ENCODE assay signal across 8 cellular contexts in genomic region chr7:30285531-30286284, GRCh38. TPM values are rescaled to one million over a fixed set of nuclear protein-coding genes. Genes with fewer than 3 reads are reported as not detected.
DNase-seq lines count a peak whose midpoint lies in the region; ATAC-seq and TF ChIP-seq lines count a peak whose summit lies in the region.

No MANE protein-coding gene starts in this region.

- TF ChIP-seq CTCF in WERI-Rb-1 (IDR thresholded peaks at IDR 0.05; ENCODE audit: low read depth, low read length) (no peak), right lobe of liver (IDR thresholded peaks at IDR 0.05) (no peak)

- TF ChIP-seq POLR2A in right lobe of liver (IDR thresholded peaks at IDR 0.05) = peak; percentile 23

- H3K36me3 ChIP-seq in WERI-Rb-1 (no peaks in the 10 kb centered on the region), right lobe of liver (no peaks in the 10 kb centered on the region)

- H3K9me3 ChIP-seq in WERI-Rb-1 (ENCODE audit: severe bottlenecking) (no peaks in the 10 kb centered on the region), right lobe of liver (no peaks in the 10 kb centered on the region)

- DNase-seq in Daoy (ENCODE audit: low read depth) (peak; percentile 76), LHCN-M2 (ENCODE audit: low read depth) (peak; percentile 90), WERI-Rb-1 (no peak), cerebellar cortex (ENCODE audit: low spot score) (peak; percentile 32), right lobe of liver (peak; percentile 46 to 63 (median 57)), HPDE6-E6E7 (ENCODE audit: extremely low spot score) (no peak)
- DNase-seq in stimulated activated CD4-positive, alpha-beta T cell treated with anti-CD3 and anti-CD28 coated beads, TNF-alpha, amount 100 ng/mL, for 1 hour (ENCODE audit: low read depth in 3 of 3, low spot score in 1 of 3) = peak; percentile 3 to 18 (median 8)

- intact Hi-C loops in right lobe of liver (cut with DNase I) = no loop called here

- H3K27me3 ChIP-seq in WERI-Rb-1 (ENCODE audit: insufficient read depth, low read depth, severe bottlenecking) (no peaks in the 10 kb centered on the region), right lobe of liver (no peaks in the 10 kb centered on the region)

- H3K4me3 ChIP-seq in WERI-Rb-1 (ENCODE audit: low read depth, low read length) (peak overlapping the region; percentile 89), right lobe of liver (peak overlapping the region; percentile 56 to 71 (median 58))

- H3K4me1 ChIP-seq in right lobe of liver = peaks cover 0 to 22% (median 9%) of the 10 kb centered on the region in 4 donors

- ATAC-seq in GM21717 (IDR thresholded peaks at IDR 0.05; ENCODE audit: unreplicated experiment) (peak; percentile 2), right lobe of liver (no peak)

- 0% methylated on average over 25 of the region's 79 CpGs for WGBS in right lobe of liver (ENCODE audit: insufficient coverage, low coverage, low lambda C conversion rate, missing lambda C conversion rate)

- peak overlapping the region; percentile 97 for H3K27ac ChIP-seq in WERI-Rb-1
- peak overlapping the region; percentile 52 to 93 (median 84) for H3K27ac ChIP-seq in right lobe of liver

RNA-seq across cellular contexts. Expression of gene ZNRF2, which starts 1.3 kb away (rescaled TPM):
- total RNA-seq in Daoy (2014; rRNA removed; shearing (Covaris generic)) = 19.9 and 30.6 TPM in 2 replicates
- 12.2 and 12.7 TPM in 2 replicates for total RNA-seq in LHCN-M2 (2014; rRNA removed)
- 2.0 TPM for polyA plus RNA-seq in LHCN-M2 (2012)
- total RNA-seq in right lobe of liver = 10 to 100 TPM; 17.1 to 24.0 (median 18.7) TPM

Comparison
In these comparisons a context has a peak if more than half of its experiments do, and no peak if none do; other contexts are left out.
1. DNase-seq: peak in Daoy (single experiment), LHCN-M2 (single experiment), cerebellar cortex (single experiment), right lobe of liver (3 of 3) and stimulated activated CD4-positive, alpha-beta T cell treated with anti-CD3 and anti-CD28 coated beads, TNF-alpha, amount 100 ng/mL, for 1 hour (3 of 3); none in WERI-Rb-1 (single experiment) and HPDE6-E6E7 (single experiment).